Comparison of ENCODE assay signal across 8 cellular contexts in genomic region chr1:58699011-58699762, GRCh38. TPM values are rescaled to one million over a fixed set of nuclear protein-coding genes. Genes with fewer than 3 reads are reported as not detected.
DNase-seq lines count a peak whose midpoint lies in the region; ATAC-seq and TF ChIP-seq lines count a peak whose summit lies in the region.

No MANE protein-coding gene starts in this region.

- DNase-seq in AG08395 (ENCODE audit: low spot score), result peak; percentile 9
- no peak for DNase-seq in ascending aorta (ENCODE audit: low spot score in 2 of 2)
- DNase-seq in iris pigment epithelial cell (ENCODE audit: low read depth), result peak; percentile 12
- DNase-seq in stomach, result no peak
- no peak for DNase-seq in SK-N-DZ (ENCODE audit: low spot score)

- no peaks in the 10 kb centered on the region for H3K27me3 ChIP-seq in ascending aorta
- no peaks in the 10 kb centered on the region for H3K27me3 ChIP-seq in stomach

- intact Hi-C loops in ascending aorta (cut with DNase I) (no loop called here), stomach (cut with DNase I; ENCODE audit: low total_unique reads) (no loop called here)

- no peak for TF ChIP-seq EP300 in stomach (IDR thresholded peaks at IDR 0.05)

- H3K9me3 ChIP-seq in ascending aorta, result no peaks in the 10 kb centered on the region
- no peaks in the 10 kb centered on the region for H3K9me3 ChIP-seq in stomach

- WGBS in stomach, 5 donors, result 1 to 3% (median 2%) methylated on average over 16 of the region's 16 CpGs

- H3K4me1 ChIP-seq in ascending aorta, result peaks cover 8% of the 10 kb centered on the region in 2 donors
- H3K4me1 ChIP-seq in stomach, result peaks cover 16 to 43% (median 38%) of the 10 kb centered on the region in 4 donors

- TF ChIP-seq CTCF in ascending aorta (IDR thresholded peaks at IDR 0.05) (no peak), stomach (IDR thresholded peaks at IDR 0.05) (no peak)

- H3K36me3 ChIP-seq in ascending aorta (peaks cover 6% of the 10 kb centered on the region in 2 donors), stomach (peaks cover 5 to 15% (median 13%) of the 10 kb centered on the region in 4 donors)

- peak overlapping the region; percentile 82 to 85 for H3K27ac ChIP-seq in ascending aorta
- H3K27ac ChIP-seq in stomach, result peak overlapping the region; percentile 70 to 93 (median 89)

- ATAC-seq in GM18909 (IDR thresholded peaks at IDR 0.05; ENCODE audit: poor library complexity, unreplicated experiment) (peak; percentile 5), HG03520 (IDR thresholded peaks at IDR 0.05; ENCODE audit: unreplicated experiment) (peak; percentile 10), GM21367 (IDR thresholded peaks at IDR 0.05; ENCODE audit: unreplicated experiment) (no peak)

- H3K4me3 ChIP-seq in ascending aorta, result peak overlapping the region; percentile 71 to 90
- H3K4me3 ChIP-seq in stomach, result peak overlapping the region; percentile 84 to 98 (median 92)

- TF ChIP-seq POLR2A in stomach (IDR thresholded peaks at IDR 0.05), result no peak

RNA-seq across cellular contexts. Expression of gene MYSM1, which starts 0.7 kb away (rescaled TPM):
- 11.2 TPM for total RNA-seq in ascending aorta
- total RNA-seq in stomach, result 100 to 1,000 TPM in 1 of 5 donors, 10 to 100 TPM in 4; 17.4 to 126 (median 36.2) TPM
- 1 to 10 TPM; 2.5 to 8.5 (median 3.4) TPM for polyA plus RNA-seq in stomach
- polyA plus RNA-seq in SK-N-DZ (2014; cell fraction: cytosol; rRNA removed), result 8.0 and 13.1 TPM in 2 replicates
- 35.4 and 72.6 TPM in 2 replicates for polyA plus RNA-seq in SK-N-DZ (2014; cell fraction: nucleus; rRNA removed)

Comparison
In these comparisons a context has a peak if more than half of its experiments do, and no peak if none do; other contexts are left out.
1. DNase-seq: peak in AG08395 (single experiment) and iris pigment epithelial cell (single experiment); none in ascending aorta (0 of 2), stomach (single experiment) and SK-N-DZ (single experiment).